ENCODE assay signal across 13 cellular contexts in the genomic region with DNA sequence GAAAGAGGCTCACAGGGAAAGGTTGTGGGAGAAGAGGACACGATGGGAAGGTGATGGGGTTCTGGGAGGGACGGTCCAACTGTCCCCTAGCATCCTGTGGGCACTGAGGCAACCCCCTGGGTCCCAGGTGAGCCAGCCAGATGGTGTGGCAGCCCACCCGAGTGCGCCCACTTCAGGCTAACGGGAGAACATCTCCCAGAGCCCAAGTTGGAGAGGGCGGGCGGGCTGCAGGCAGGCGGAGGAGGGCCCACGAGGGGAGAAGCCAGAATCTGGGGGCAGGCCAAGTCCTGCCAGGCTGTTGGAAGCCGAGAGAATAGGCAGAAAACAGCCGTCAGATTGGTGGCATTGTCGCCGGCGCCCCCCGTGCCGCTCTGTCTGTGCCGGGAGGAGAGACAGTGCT. TPM values are rescaled to one million over a fixed set of nuclear protein-coding genes. Genes with fewer than 3 reads are reported as not detected.
A peak's percentile ranks its signal among the peaks of the same experiment; 100 is the strongest.
DNase-seq lines count a peak whose midpoint lies in the region; ATAC-seq and TF ChIP-seq lines count a peak whose summit lies in the region.
"Had no signal": no experiment of that assay in that cellular context is flagged by ENCODE, and none has a peak within 500 bp of the region (broad histone marks: within the 10 kb centered on the region; RNA-seq: fewer than 3 reads in every experiment).

No MANE protein-coding gene starts in this region.

- H3K27me3 Mint-ChIP-seq in Caco-2 (ENCODE audit: insufficient read depth, unreplicated experiment) (no peaks in the 10 kb centered on the region), T-helper 17 cell (peaks cover 27% of the 10 kb centered on the region)

- H3K36me3 ChIP-seq in Caco-2 (ENCODE audit: control insufficient read depth, insufficient read depth, low read length) (no peaks in the 10 kb centered on the region), HEK293 (ENCODE audit: control insufficient read depth in 2 of 2, insufficient read depth in 1 of 2, low read length in 2 of 2) (no peaks in the 10 kb centered on the region), iPS-20b (ENCODE audit: insufficient read depth, low read depth, low read length) (no peaks in the 10 kb centered on the region)
- H3K36me3 ChIP-seq: sigmoid colon had no signal

- H3K4me3 Mint-ChIP-seq in Caco-2 (ENCODE audit: unreplicated experiment) (no peak overlapping the region), T-helper 17 cell (no peak overlapping the region)
- H3K4me3 Mint-ChIP-seq: IgD-negative memory B cell had no signal

- H3K36me3 Mint-ChIP-seq in Caco-2 (ENCODE audit: insufficient read depth, unreplicated experiment) (no peaks in the 10 kb centered on the region), T-helper 17 cell (ENCODE audit: low read depth) (peaks cover 3% of the 10 kb centered on the region)
- H3K36me3 Mint-ChIP-seq: IgD-negative memory B cell had no signal

- H3K4me1 ChIP-seq in Caco-2 (peaks cover 3% of the 10 kb centered on the region), HEK293 (ENCODE audit: control insufficient read depth, insufficient read depth, low read length) (no peaks in the 10 kb centered on the region), iPS-20b (ENCODE audit: insufficient read depth, low read length) (no peaks in the 10 kb centered on the region; the same call in 1 of the 2 replicates)

- H3K27ac Mint-ChIP-seq in Caco-2 (ENCODE audit: unreplicated experiment) (no peak overlapping the region), T-helper 17 cell (peak overlapping the region; percentile 32)
- H3K27ac Mint-ChIP-seq: IgD-negative memory B cell had no signal

- no peak for ATAC-seq in T-helper 17 cell

- DNase-seq in Caco-2 (no peak), T-helper 17 cell (no peak), NCI-H128 (lab: John Stamatoyannopoulos, UW; ENCODE audit: unreplicated experiment) (no peak), NCI-H2196 (lab: John Stamatoyannopoulos, UW; ENCODE audit: unreplicated experiment) (no peak), foreskin fibroblast (no peak)
- DNase-seq in stimulated activated CD4-positive, alpha-beta T cell treated with anti-CD3 and anti-CD28 coated beads, Interleukin-1b, Interleukin-23, amount 100 ng/mL, for 48 hours = no peak
- DNase-seq: activated CD4-positive, CD25-positive, alpha-beta regulatory T cell; NCI-H2029 treated with DMSO at 0.1 percent for 48 hours; sigmoid colon had no signal

- TF ChIP-seq CTCF in Caco-2 (IDR thresholded peaks at IDR 0.05; ENCODE audit: insufficient read depth in 1 of 2, low read depth in 1 of 2, low read length in 1 of 2, severe bottlenecking in 1 of 2, unreplicated experiment in 1 of 2) (peak; percentile 35 to 36), HEK293 (tag by site-specific recombination; IDR thresholded peaks at IDR 0.05) (no peak), foreskin fibroblast (IDR thresholded peaks at IDR 0.05; ENCODE audit: low read depth, low read length) (no peak)

- intact Hi-C loops in Caco-2 (cut with micrococcal nuclease; ENCODE audit: unreplicated experiment) = no loop called here

- POLR2A ChIA-PET in Caco-2 (lab: Charles Lee) = no interaction called here
- POLR2A ChIA-PET in HEK293 (lab: Yijun Ruan, JAX) = no interaction called here

- H3K9me3 ChIP-seq in Caco-2 = no peaks in the 10 kb centered on the region
- H3K9me3 ChIP-seq in HEK293 (ENCODE audit: control insufficient read depth, insufficient read depth, low read depth, low read length) = no peaks in the 10 kb centered on the region
- H3K9me3 ChIP-seq in T-helper 17 cell (ENCODE audit: control insufficient read depth, low read length, poor library complexity, severe bottlenecking) = no peaks in the 10 kb centered on the region
- H3K9me3 ChIP-seq in iPS-20b (ENCODE audit: insufficient read depth, low read depth, low read length) = no peaks in the 10 kb centered on the region
- H3K9me3 ChIP-seq: sigmoid colon had no signal

- no peaks in the 10 kb centered on the region for H3K9me3 Mint-ChIP-seq in Caco-2 (ENCODE audit: unreplicated experiment)
- H3K9me3 Mint-ChIP-seq: IgD-negative memory B cell had no signal

- no peaks in the 10 kb centered on the region for H3K27me3 ChIP-seq in Caco-2 (replicated peaks; ENCODE audit: control insufficient read depth, insufficient read depth, low read length)
- H3K27me3 ChIP-seq in iPS-20b (ENCODE audit: insufficient read depth, low read length) = peaks cover 6% of the 10 kb centered on the region; the same call in 1 of the 2 replicates

- no TSS peak for BruUV-seq in Caco-2 (replicated peaks; lab: Mats Ljungman, UMichigan)

- H3K27ac ChIP-seq in HEK293 (ENCODE audit: extremely low read depth, low read depth, low read length) (no peak overlapping the region), iPS-20b (ENCODE audit: low read length) (no peak overlapping the region)
- H3K27ac ChIP-seq: sigmoid colon had no signal

- no peak overlapping the region for H3K4me3 ChIP-seq in Caco-2 (ENCODE audit: low read depth, low read length)
- H3K4me3 ChIP-seq in HEK293 (ENCODE audit: low read depth, low read length) = no peak overlapping the region
- peak overlapping the region; percentile 37; the same call in 1 of the 2 replicates for H3K4me3 ChIP-seq in iPS-20b (ENCODE audit: low read length)
- H3K4me3 ChIP-seq in foreskin fibroblast (ENCODE audit: low read depth in 1 of 2, low read length in 2 of 2) = no peak overlapping the region
- H3K4me3 ChIP-seq: sigmoid colon had no signal

- CTCF ChIA-PET in Caco-2 (lab: Charles Lee) = interaction anchor here (0.6 to 1.0 kb wide), 4 partner anchors 19 to 143 kb away, joined by 3 to 7 read pairs (median 3); a partner anchor contains a TSS
- CTCF ChIA-PET in HEK293 (lab: Yijun Ruan, JAX) = interaction anchor here (0.6 to 2.9 kb wide), 4 partner anchors 8 to 41 kb away, joined by 3 to 14 read pairs (median 3); no protein-coding TSS in a partner anchor

- no peak overlapping the region for H3K9ac ChIP-seq in iPS-20b (ENCODE audit: low read depth, low read length)

- H3K4me1 Mint-ChIP-seq in Caco-2 (ENCODE audit: low read depth, unreplicated experiment) (peaks cover 7% of the 10 kb centered on the region), T-helper 17 cell (peaks cover 8% of the 10 kb centered on the region)

TF ChIP-seq in HEK293, 187 proteins besides CTCF, POLR2A, EP300 and RAD21:
- TF ChIP-seq ZFHX2 (tag by site-specific recombination; conservative IDR thresholded peaks at IDR 0.05) = 0 out of 2 replicates have a peak, but pooled peaks have one; percentile 19
- TF ChIP-seq ZNF114 (tag by site-specific recombination; IDR thresholded peaks at IDR 0.05) = no peak
- 0 out of 2 replicates have a peak, but pooled peaks have one; percentile 19 for TF ChIP-seq EGR2 (tag by site-specific recombination; IDR thresholded peaks at IDR 0.05; ENCODE audit: low read depth)

RNA-seq across cellular contexts. Expression of a gene that starts 13.8 kb away (rescaled TPM):
- total RNA-seq in Caco-2 (2022) (39.3 and 45.6 TPM in 2 replicates), T-helper 17 cell (10 to 100 TPM in 1 of 2 donors, 1 to 10 TPM in 1; 3.3 to 58.0 TPM)
- total RNA-seq: frontal cortex had no signal

Comparison
In these comparisons a context has a peak if more than half of its experiments do, and no peak if none do; other contexts are left out.
1. CTCF ChIP-seq: peak in Caco-2 (2 of 2); none in HEK293 (single experiment) and foreskin fibroblast (single experiment).